In genomic region chr3:129051776-129052400, GRCh38 we compare ENCODE assay signal across 12 cellular contexts. TPM values are rescaled to one million over a fixed set of nuclear protein-coding genes. Genes with fewer than 3 reads are reported as not detected.
DNase-seq lines count a peak whose midpoint lies in the region; ATAC-seq and TF ChIP-seq lines count a peak whose summit lies in the region.
"Had no signal": no experiment of that assay in that cellular context is flagged by ENCODE, and none has a peak within 500 bp of the region (broad histone marks: within the 10 kb centered on the region; RNA-seq: fewer than 3 reads in every experiment).

No MANE protein-coding gene starts in this region.

- 48 to 49% methylated on average over 3 to 4 of the region's 5 CpGs for WGBS in esophagus squamous epithelium, 2 donors

- no peaks in the 10 kb centered on the region for H3K27me3 Mint-ChIP-seq in activated naive CD8-positive, alpha-beta T cell
- H3K27me3 Mint-ChIP-seq in activated naive CD8-positive, alpha-beta T cell treated with anti-CD3 and anti-CD28 coated beads, Interleukin-2, amount 50 U/mL, for 24 hours, result no peaks in the 10 kb centered on the region

- H3K9me3 Mint-ChIP-seq in activated naive CD8-positive, alpha-beta T cell (ENCODE audit: low read depth), result peaks cover 5% of the 10 kb centered on the region
- peaks cover 5% of the 10 kb centered on the region for H3K9me3 Mint-ChIP-seq in activated naive CD8-positive, alpha-beta T cell treated with anti-CD3 and anti-CD28 coated beads, Interleukin-2, amount 50 U/mL, for 24 hours

- no peaks in the 10 kb centered on the region for H3K36me3 ChIP-seq in esophagus squamous epithelium
- H3K36me3 ChIP-seq: tibial nerve had no signal

- peaks cover 10 to 34% (median 13%) of the 10 kb centered on the region in 3 donors for H3K4me1 ChIP-seq in esophagus squamous epithelium

- no peak overlapping the region for H3K4me3 ChIP-seq in esophagus squamous epithelium
- H3K4me3 ChIP-seq: tibial nerve had no signal

- DNase-seq in activated naive CD8-positive, alpha-beta T cell treated with anti-CD3 and anti-CD28 coated beads, Interleukin-2, amount 50 U/mL, for 24 hours, result no peak
- DNase-seq in esophagus squamous epithelium (lab: John Stamatoyannopoulos, UW) (no peak), mucosa of gallbladder (ENCODE audit: low spot score) (peak; percentile 58), NAMALWA (ENCODE audit: low spot score) (no peak), iPS-NIHi7 (ENCODE audit: extremely low spot score) (no peak), NCI-H1694 treated with DMSO at 0.1 percent for 48 hours (lab: John Stamatoyannopoulos, UW) (no peak), NK-92 (lab: John Stamatoyannopoulos, UW; ENCODE audit: unreplicated experiment) (no peak)
- DNase-seq: effector memory CD4-positive, alpha-beta T cell; midbrain; T1000 had no signal

- H3K27me3 ChIP-seq in esophagus squamous epithelium, result peaks cover 0 to 15% (median 0%) of the 10 kb centered on the region in 4 donors
- H3K27me3 ChIP-seq: tibial nerve had no signal

- peaks cover 5% of the 10 kb centered on the region for H3K4me1 Mint-ChIP-seq in activated naive CD8-positive, alpha-beta T cell (ENCODE audit: low read depth)
- peaks cover 7% of the 10 kb centered on the region for H3K4me1 Mint-ChIP-seq in activated naive CD8-positive, alpha-beta T cell treated with anti-CD3 and anti-CD28 coated beads, Interleukin-2, amount 50 U/mL, for 24 hours

- H3K4me3 Mint-ChIP-seq in activated naive CD8-positive, alpha-beta T cell, result no peak overlapping the region
- no peak overlapping the region for H3K4me3 Mint-ChIP-seq in activated naive CD8-positive, alpha-beta T cell treated with anti-CD3 and anti-CD28 coated beads, Interleukin-2, amount 50 U/mL, for 24 hours

- H3K36me3 Mint-ChIP-seq in activated naive CD8-positive, alpha-beta T cell, result peaks cover 6% of the 10 kb centered on the region
- no peaks in the 10 kb centered on the region for H3K36me3 Mint-ChIP-seq in activated naive CD8-positive, alpha-beta T cell treated with anti-CD3 and anti-CD28 coated beads, Interleukin-2, amount 50 U/mL, for 24 hours (ENCODE audit: low read depth)

- peak overlapping the region in 3 of 4 donors; percentile 25 to 68 (median 66) for H3K27ac ChIP-seq in esophagus squamous epithelium

- intact Hi-C loops in esophagus squamous epithelium (cut with DNase I), result no loop called here

- H3K9me3 ChIP-seq in esophagus squamous epithelium, result no peaks in the 10 kb centered on the region

- peak overlapping the region; percentile 36 for H3K27ac Mint-ChIP-seq in activated naive CD8-positive, alpha-beta T cell
- no peak overlapping the region for H3K27ac Mint-ChIP-seq in activated naive CD8-positive, alpha-beta T cell treated with anti-CD3 and anti-CD28 coated beads, Interleukin-2, amount 50 U/mL, for 24 hours

- TF ChIP-seq CTCF in esophagus squamous epithelium (IDR thresholded peaks at IDR 0.05), result no peak

- ATAC-seq in activated naive CD8-positive, alpha-beta T cell treated with anti-CD3 and anti-CD28 coated beads, Interleukin-2, amount 50 U/mL, for 24 hours, result no peak

- TF ChIP-seq POLR2A in esophagus squamous epithelium (IDR thresholded peaks at IDR 0.05), result no peak

RNA-seq across cellular contexts. Expression of gene GP9, which starts 8.7 kb away (rescaled TPM):
- total RNA-seq in esophagus squamous epithelium (not detected), mucosa of gallbladder (not detected)
- total RNA-seq: tibial nerve had no signal

RNA-seq across cellular contexts. Expression of gene EFCC1, which starts 50.8 kb away (rescaled TPM):
- total RNA-seq in esophagus squamous epithelium (1 to 10 TPM in 1 of 4 donors, under 1 TPM in 3; 0.19 to 2.9 (median 0.48) TPM), mucosa of gallbladder (25.1 TPM)

RNA-seq across cellular contexts. Expression of gene CFAP92, which starts 58.0 kb away (rescaled TPM):
- total RNA-seq in esophagus squamous epithelium (1 to 10 TPM in 1 of 4 donors, under 1 TPM in 3; 0.40 to 1.4 (median 0.98) TPM), mucosa of gallbladder (3.3 TPM)
